In genomic region chr12:54279632-54280400, GRCh38 we compare ENCODE assay signal across 8 cellular contexts.
DNase-seq lines count a peak whose midpoint lies in the region; ATAC-seq and TF ChIP-seq lines count a peak whose summit lies in the region.

CBX5 (minus strand) TSS chr12:54280122; CDS start chr12:54257650, 22,472 bp downstream.

- peak; percentile 73 for ATAC-seq in HG03439 (IDR thresholded peaks at IDR 0.05; ENCODE audit: unreplicated experiment)

- TF ChIP-seq CTCF in choroid plexus epithelial cell (conservative IDR thresholded peaks at IDR 0.05; ENCODE audit: low read depth, low read length), result no peak

- peak within 1 kb of the TSS; percentile 95 for H3K4me3 ChIP-seq in choroid plexus epithelial cell (ENCODE audit: low read depth, low read length)

- DNase-seq in Ammon's horn (ENCODE audit: low spot score) (peak; percentile 100), GM19238 (ENCODE audit: insufficient read length, low spot score) (peak; percentile 90), NCI-H510A (lab: John Stamatoyannopoulos, UW) (peak; percentile 98), choroid plexus epithelial cell (ENCODE audit: low read depth) (peak; percentile 100), kidney glomerular epithelial cell (lab: John Stamatoyannopoulos, UW) (peak; percentile 100)
- DNase-seq in activated CD4-positive, alpha-beta T cell treated with anti-CD3 and anti-CD28 coated beads for 24 hours (ENCODE audit: low read depth in 2 of 2), result peak; percentile 98 to 99
- peak; percentile 97 to 99 for DNase-seq in stimulated activated CD4-positive, alpha-beta T cell treated with anti-CD3 and anti-CD28 coated beads, Interleukin-1b, Interleukin-23, amount 100 ng/mL, for 1 hour (ENCODE audit: low read depth in 2 of 2)

Comparison
In these comparisons a context has a peak if more than half of its experiments do, and no peak if none do; other contexts are left out.
1. Peak in every context shown above with its lines: DNase-seq, ATAC-seq and H3K4me3 ChIP-seq.